In the genomic region with DNA sequence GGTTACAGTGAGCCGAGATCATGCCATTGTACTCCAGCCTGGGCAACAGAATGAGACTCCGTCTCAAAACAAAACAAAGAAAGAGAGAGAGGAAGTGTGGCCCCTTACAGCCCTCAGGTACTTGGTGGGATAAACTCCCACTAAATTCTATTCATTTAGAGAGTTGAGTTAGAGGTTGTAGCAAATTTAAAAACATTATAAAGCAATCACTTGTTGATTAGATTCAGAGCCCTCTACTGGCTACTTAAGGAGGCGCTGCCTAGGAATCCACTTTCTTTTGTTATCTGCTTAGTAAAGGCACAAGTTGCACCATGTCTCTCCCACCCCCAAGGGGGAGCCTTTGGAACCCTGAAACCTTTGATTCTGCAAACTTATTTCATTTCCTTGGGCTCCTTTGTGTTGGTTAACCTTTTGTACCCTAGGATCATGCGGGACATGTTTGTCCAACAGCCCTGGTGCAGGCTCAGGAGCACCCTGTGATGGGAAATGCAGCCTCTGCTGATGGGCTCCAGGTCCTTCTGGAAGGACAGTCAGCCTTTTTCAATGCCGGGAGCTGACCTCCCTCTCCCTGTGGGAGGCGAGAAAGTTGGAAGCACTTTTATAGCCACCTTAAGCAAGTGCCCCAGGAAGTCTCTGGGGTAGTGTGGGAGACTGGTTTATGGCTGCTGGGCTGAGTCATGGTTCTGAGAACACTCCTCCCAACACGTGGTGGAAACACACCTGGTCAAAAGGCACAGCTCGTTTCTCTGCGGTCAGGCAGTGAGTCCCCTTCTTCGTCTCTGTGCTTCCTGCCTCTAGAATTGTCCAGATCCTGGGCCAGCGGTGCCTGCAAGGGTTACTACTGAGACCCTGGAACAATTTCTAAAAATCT, we compare ENCODE assay signal across 8 cellular contexts. TPM values are rescaled to one million over a fixed set of nuclear protein-coding genes. Genes with fewer than 3 reads are reported as not detected.
DNase-seq lines count a peak whose midpoint lies in the region; ATAC-seq lines count a peak whose summit lies in the region.

No MANE protein-coding gene starts in this region.

- peaks cover 4% of the 10 kb centered on the region; the same call in 1 of the 2 replicates for H3K4me1 ChIP-seq in iPS DF 6.9 (ENCODE audit: control insufficient read depth, insufficient read depth, low read length)

- H3K27me3 ChIP-seq in iPS DF 6.9 (ENCODE audit: control insufficient read depth, insufficient read depth, low read length): no peaks in the 10 kb centered on the region

- H3K27ac ChIP-seq in iPS DF 6.9 (ENCODE audit: low read length) (no peak overlapping the region), substantia nigra (ENCODE audit: low read depth, low read length, poor library complexity, severe bottlenecking) (no peak overlapping the region)

- H3K9me3 Mint-ChIP-seq in activated naive CD8-positive, alpha-beta T cell treated with anti-CD3 and anti-CD28 coated beads, Interleukin-2, amount 10 ng/mL, durations not matched to agents 7 days and 5 days: no peaks in the 10 kb centered on the region

- H3K27me3 Mint-ChIP-seq in activated naive CD8-positive, alpha-beta T cell treated with anti-CD3 and anti-CD28 coated beads, Interleukin-2, amount 10 ng/mL, durations not matched to agents 7 days and 5 days: peaks cover 6% of the 10 kb centered on the region

- DNase-seq in G401 (ENCODE audit: low spot score) (peak; percentile 34), HK-2 (ENCODE audit: unreplicated experiment) (peak; percentile 82), SKM-1 treated with dmso at 0.1 percent for 144 hours (lab: John Stamatoyannopoulos, UW; ENCODE audit: unreplicated experiment) (peak; percentile 80), iPS DF 6.9 (ENCODE audit: low read depth, low spot score) (peak; percentile 25), substantia nigra (lab: John Stamatoyannopoulos, UW) (no peak)
- DNase-seq in activated naive CD8-positive, alpha-beta T cell treated with anti-CD3 and anti-CD28 coated beads, Interleukin-2, amount 10 ng/mL, durations not matched to agents 7 days and 5 days: peak; percentile 69
- peak; percentile 63 for DNase-seq in stimulated activated CD4-positive, alpha-beta T cell treated with anti-CD3 and anti-CD28 coated beads, Interleukin-2, amount 100 ng/mL, for 4 hours (ENCODE audit: low read depth)

- H3K27ac Mint-ChIP-seq in activated naive CD8-positive, alpha-beta T cell treated with anti-CD3 and anti-CD28 coated beads, Interleukin-2, amount 10 ng/mL, durations not matched to agents 7 days and 5 days: peak overlapping the region; percentile 88

- no peaks in the 10 kb centered on the region for H3K36me3 ChIP-seq in iPS DF 6.9 (ENCODE audit: control insufficient read depth, insufficient read depth, low read length)

- H3K4me3 ChIP-seq in iPS DF 6.9 (ENCODE audit: low read length): no peak overlapping the region

- H3K4me1 Mint-ChIP-seq in activated naive CD8-positive, alpha-beta T cell treated with anti-CD3 and anti-CD28 coated beads, Interleukin-2, amount 10 ng/mL, durations not matched to agents 7 days and 5 days: peaks cover 36% of the 10 kb centered on the region

- POLR2A ChIA-PET in activated naive CD8-positive, alpha-beta T cell treated with anti-CD3 and anti-CD28 coated beads, Interleukin-2, amount 10 ng/mL, durations not matched to agents 7 days and 5 days (lab: Charles Lee): interaction anchor here (0.7 to 1.2 kb wide), 3 partner anchors 10 to 42 kb away, joined by 3 to 5 read pairs (median 3); partner anchors contain the start of gene SUPV3L1

- in situ Hi-C loops in G401 (cut with HindIII; ENCODE audit: low sequenced_read_pairs): no loop called here

- ATAC-seq in GM21360 (IDR thresholded peaks at IDR 0.05; ENCODE audit: unreplicated experiment): peak; percentile 93
- ATAC-seq in activated naive CD8-positive, alpha-beta T cell treated with anti-CD3 and anti-CD28 coated beads, Interleukin-2, amount 10 ng/mL, durations not matched to agents 7 days and 5 days (ENCODE audit: low read depth): peak; percentile 90

- H3K36me3 Mint-ChIP-seq in activated naive CD8-positive, alpha-beta T cell treated with anti-CD3 and anti-CD28 coated beads, Interleukin-2, amount 10 ng/mL, durations not matched to agents 7 days and 5 days: no peaks in the 10 kb centered on the region

- peak overlapping the region; percentile 85 for H3K4me3 Mint-ChIP-seq in activated naive CD8-positive, alpha-beta T cell treated with anti-CD3 and anti-CD28 coated beads, Interleukin-2, amount 10 ng/mL, durations not matched to agents 7 days and 5 days

- H3K9me3 ChIP-seq in iPS DF 6.9 (ENCODE audit: control insufficient read depth, insufficient read depth, low read length): no peaks in the 10 kb centered on the region

- no CpG with 5 or more reads among the region's 11 CpGs for WGBS in iPS DF 6.9 (ENCODE audit: insufficient coverage, insufficient read length)

RNA-seq across cellular contexts. Expression of gene HKDC1, which starts 2.3 kb away (rescaled TPM):
- 1.2 and 2.8 TPM in 2 replicates for total RNA-seq in G401 (2014; rRNA removed; shearing (Covaris generic))
- 1 to 10 TPM in 1 of 2 experiments, under 1 TPM in 1; 0.68 to 1.1 TPM for total RNA-seq in activated naive CD8-positive, alpha-beta T cell treated with anti-CD3 and anti-CD28 coated beads, Interleukin-2, amount 10 ng/mL, durations not matched to agents 7 days and 5 days

RNA-seq across cellular contexts. Expression of gene SUPV3L1, which starts 42.4 kb away (rescaled TPM):
- total RNA-seq in G401 (2014; rRNA removed; shearing (Covaris generic)): 22.2 and 47.0 TPM in 2 replicates
- total RNA-seq in activated naive CD8-positive, alpha-beta T cell treated with anti-CD3 and anti-CD28 coated beads, Interleukin-2, amount 10 ng/mL, durations not matched to agents 7 days and 5 days: 10 to 100 TPM; 35.6 to 38.3 TPM

RNA-seq across cellular contexts. Expression of gene HK1, which starts 55.9 kb away (rescaled TPM):
- total RNA-seq in G401 (2014; rRNA removed; shearing (Covaris generic)): 47.4 and 52.3 TPM in 2 replicates
- 100 to 1,000 TPM; 118 to 123 TPM for total RNA-seq in activated naive CD8-positive, alpha-beta T cell treated with anti-CD3 and anti-CD28 coated beads, Interleukin-2, amount 10 ng/mL, durations not matched to agents 7 days and 5 days

Comparison
In these comparisons a context has a peak if more than half of its experiments do, and no peak if none do; other contexts are left out.
1. DNase-seq: peak in G401 (single experiment), HK-2 (single experiment), SKM-1 treated with dmso at 0.1 percent for 144 hours (single experiment), activated naive CD8-positive, alpha-beta T cell treated with anti-CD3 and anti-CD28 coated beads, Interleukin-2, amount 10 ng/mL, durations not matched to agents 7 days and 5 days (single experiment), iPS DF 6.9 (single experiment) and stimulated activated CD4-positive, alpha-beta T cell treated with anti-CD3 and anti-CD28 coated beads, Interleukin-2, amount 100 ng/mL, for 4 hours (single experiment); none in substantia nigra (0 of 49).